In genomic region chr1:9751971-9752370, GRCh38 we compare ENCODE assay signal across 15 cellular contexts.
DNase-seq lines count a peak whose midpoint lies in the region; ATAC-seq and TF ChIP-seq lines count a peak whose summit lies in the region.
"Had no signal": no experiment of that assay in that cellular context is flagged by ENCODE, and none has a peak within 500 bp of the region (broad histone marks: within the 10 kb centered on the region; RNA-seq: fewer than 3 reads in every experiment).

No MANE protein-coding gene starts in this region.

- H3K9ac ChIP-seq in GM23248 = no peak overlapping the region
- no peak overlapping the region for H3K9ac ChIP-seq in MM.1S (ENCODE audit: low read length)
- H3K9ac ChIP-seq: BLaER1 had no signal

- H3K4me3 ChIP-seq in thymus (ENCODE audit: low read length) (no peak overlapping the region), GM23248 (no peak overlapping the region), MM.1S (ENCODE audit: low read length) (no peak overlapping the region)
- H3K4me3 ChIP-seq: BLaER1, HAP-1, K562 had no signal

- DNase-seq in activated T-cell treated with anti-CD3 and anti-CD28 coated beads, Interleukin-2, amount 50 U/mL, for 24 hours = no peak
- no peak for DNase-seq in activated T-cell treated with anti-CD3 and anti-CD28 coated beads, Interleukin-2, amount 50 U/mL, for 48 hours
- DNase-seq in cerebellum (ENCODE audit: low spot score) = peak; percentile 54
- DNase-seq in posterior vena cava (ENCODE audit: low spot score) = peak; percentile 7
- DNase-seq in GM23248 = no peak
- DNase-seq in MM.1S = no peak
- DNase-seq: 8988T, Caco-2, GDM1, IMR-90 had no signal

- H3K9me2 ChIP-seq in GM23248 (ENCODE audit: insufficient read depth) (no peaks in the 10 kb centered on the region), MM.1S (replicated peaks; ENCODE audit: insufficient read depth, low read length) (no peaks in the 10 kb centered on the region)

- H3K27me3 ChIP-seq in thymus (ENCODE audit: control insufficient read depth, insufficient read depth) (no peaks in the 10 kb centered on the region), GM23248 (replicated peaks; ENCODE audit: insufficient read depth) (no peaks in the 10 kb centered on the region), MM.1S (replicated peaks; ENCODE audit: insufficient read depth, low read length) (no peaks in the 10 kb centered on the region)
- H3K27me3 ChIP-seq: BLaER1 had no signal

- H3K4me2 ChIP-seq in GM23248 (ENCODE audit: unreplicated experiment) (no peak overlapping the region), MM.1S (ENCODE audit: low read depth, low read length) (no peak overlapping the region)
- H3K4me2 ChIP-seq: BLaER1 had no signal

- H2AFZ ChIP-seq in GM23248 (no peak overlapping the region), MM.1S (ENCODE audit: low read length) (no peak overlapping the region)

- intact Hi-C loops in posterior vena cava (cut with DNase I) = no loop called here

- 95% methylated on average over 3 of the region's 3 CpGs for WGBS in thymus
- WGBS in GM23248 (ENCODE audit: low coverage in 1 of 2, low lambda C conversion rate in 2 of 2, missing lambda C conversion rate in 2 of 2), 2 experiments = 33 to 48% methylated on average over 3 of the region's 3 CpGs

- peaks cover 4% of the 10 kb centered on the region for H3K4me1 Mint-ChIP-seq in activated T-cell treated with anti-CD3 and anti-CD28 coated beads, Interleukin-2, amount 50 U/mL, for 24 hours (ENCODE audit: low read depth)

- peaks cover 54% of the 10 kb centered on the region for H3K36me3 ChIP-seq in thymus (ENCODE audit: control insufficient read depth, insufficient read depth)
- peaks cover 7% of the 10 kb centered on the region; the same call in 1 of the 2 replicates for H3K36me3 ChIP-seq in GM23248 (ENCODE audit: low read depth)
- no peaks in the 10 kb centered on the region for H3K36me3 ChIP-seq in MM.1S (replicated peaks; ENCODE audit: insufficient read depth, low read length)

- ATAC-seq in GM18870 (IDR thresholded peaks at IDR 0.05; ENCODE audit: unreplicated experiment) = no peak

- H3K79me2 ChIP-seq in GM23248 (ENCODE audit: insufficient read depth) (peaks cover 36% of the 10 kb centered on the region), MM.1S (ENCODE audit: low read length) (no peaks in the 10 kb centered on the region; the same call in 1 of the 2 replicates)

- peaks cover 71% of the 10 kb centered on the region for H3K36me3 Mint-ChIP-seq in activated T-cell treated with anti-CD3 and anti-CD28 coated beads, Interleukin-2, amount 50 U/mL, for 24 hours (ENCODE audit: low read depth)

- H4K20me1 ChIP-seq in GM23248 (ENCODE audit: insufficient read depth) (no peaks in the 10 kb centered on the region), MM.1S (ENCODE audit: insufficient read depth, low read length) (no peaks in the 10 kb centered on the region)

- H3K4me3 Mint-ChIP-seq in activated T-cell treated with anti-CD3 and anti-CD28 coated beads, Interleukin-2, amount 50 U/mL, for 24 hours = no peak overlapping the region

- H3F3A ChIP-seq in GM23248 (ENCODE audit: insufficient read depth) (no peaks in the 10 kb centered on the region), MM.1S (ENCODE audit: insufficient read depth, low read length) (no peaks in the 10 kb centered on the region)

- H3K27ac ChIP-seq in thymus (ENCODE audit: low read depth) (peak overlapping the region; percentile 12), GM23248 (no peak overlapping the region), MM.1S (ENCODE audit: low read length) (no peak overlapping the region)
- H3K27ac ChIP-seq: BLaER1 had no signal

- no peak for TF ChIP-seq CTCF in MM.1S (IDR thresholded peaks at IDR 0.05; ENCODE audit: low read length)

- H3K27me3 Mint-ChIP-seq in activated T-cell treated with anti-CD3 and anti-CD28 coated beads, Interleukin-2, amount 50 U/mL, for 24 hours = no peaks in the 10 kb centered on the region

- H3K9me3 Mint-ChIP-seq in activated T-cell treated with anti-CD3 and anti-CD28 coated beads, Interleukin-2, amount 50 U/mL, for 24 hours = no peaks in the 10 kb centered on the region

- H3K27ac Mint-ChIP-seq in activated T-cell treated with anti-CD3 and anti-CD28 coated beads, Interleukin-2, amount 50 U/mL, for 24 hours = peak overlapping the region; percentile 63

- H3K9me3 ChIP-seq in thymus (ENCODE audit: control insufficient read depth) (no peaks in the 10 kb centered on the region), GM23248 (ENCODE audit: low read depth) (no peaks in the 10 kb centered on the region), MM.1S (replicated peaks; ENCODE audit: insufficient read depth, low read length) (no peaks in the 10 kb centered on the region)
- H3K9me3 ChIP-seq: BLaER1, Caco-2, HAP-1 had no signal

- in situ Hi-C loops in GM23248 (cut with MboI) = no loop called here

- no peaks in the 10 kb centered on the region for H3K4me1 ChIP-seq in thymus (ENCODE audit: control insufficient read depth, insufficient read depth, low read length)
- no peaks in the 10 kb centered on the region for H3K4me1 ChIP-seq in GM23248 (ENCODE audit: insufficient read depth)
- H3K4me1 ChIP-seq in MM.1S (ENCODE audit: low read length) = no peaks in the 10 kb centered on the region
- H3K4me1 ChIP-seq: BLaER1, Caco-2 had no signal

Comparison
In these comparisons a context has a peak if more than half of its experiments do, and no peak if none do; other contexts are left out.
1. DNase-seq: peak in cerebellum (single experiment) and posterior vena cava (single experiment); none in activated T-cell treated with anti-CD3 and anti-CD28 coated beads, Interleukin-2, amount 50 U/mL, for 24 hours (single experiment), activated T-cell treated with anti-CD3 and anti-CD28 coated beads, Interleukin-2, amount 50 U/mL, for 48 hours (0 of 2), GM23248 (single experiment) and MM.1S (single experiment).